ENCODE assay signal across 9 cellular contexts in the genomic region with DNA sequence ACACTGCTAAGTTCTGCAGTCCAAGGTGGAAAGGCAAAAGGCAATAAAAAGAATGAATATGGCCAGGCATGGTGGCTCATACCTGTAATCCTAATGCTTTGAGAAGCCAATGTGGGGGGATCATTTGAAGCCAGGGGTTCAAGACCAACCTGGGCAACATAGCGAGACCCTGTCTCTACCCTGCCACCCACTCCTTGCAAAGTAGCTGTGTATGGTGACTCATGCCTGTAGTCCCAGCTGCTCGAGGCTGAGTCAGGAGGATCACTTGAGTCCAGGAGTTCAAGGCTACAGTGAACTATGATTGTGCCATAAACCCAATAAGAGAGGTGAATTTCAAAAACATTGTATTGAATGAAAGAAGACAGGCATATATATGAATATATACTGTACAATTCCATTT. TPM values are rescaled to one million over a fixed set of nuclear protein-coding genes. Genes with fewer than 3 reads are reported as not detected.
DNase-seq lines count a peak whose midpoint lies in the region; ATAC-seq and TF ChIP-seq lines count a peak whose summit lies in the region.
"Had no signal": no experiment of that assay in that cellular context is flagged by ENCODE, and none has a peak within 500 bp of the region (broad histone marks: within the 10 kb centered on the region; RNA-seq: fewer than 3 reads in every experiment).

No MANE protein-coding gene starts in this region.

- H3K27ac ChIP-seq in DOHH2 (ENCODE audit: low read depth, low read length) (no peak overlapping the region), neural cell (ENCODE audit: low read length) (no peak overlapping the region), upper lobe of left lung (peak overlapping the region in 1 of 4 donors; percentile 14)

- no peaks in the 10 kb centered on the region for H3K9me2 ChIP-seq in DOHH2 (replicated peaks; ENCODE audit: control insufficient read depth, low read length)
- no peaks in the 10 kb centered on the region for H3K9me2 ChIP-seq in neural cell (ENCODE audit: insufficient read depth, low read length)

- H3K9me3 Mint-ChIP-seq in chondrocyte (ENCODE audit: low read depth): no peaks in the 10 kb centered on the region

- DNase-seq in OCI-M1 (lab: John Stamatoyannopoulos, UW) (peak; percentile 19), chondrocyte (ENCODE audit: low spot score) (no peak), hypothalamus (lab: John Stamatoyannopoulos, UW) (no peak), upper lobe of left lung (no peak)
- DNase-seq: pancreas had no signal

- TF ChIP-seq POLR2A in upper lobe of left lung (IDR thresholded peaks at IDR 0.05): no peak

- 46 to 72% methylated on average over 2 of the region's 2 CpGs for WGBS in upper lobe of left lung, 2 donors

- H3K4me1 ChIP-seq in DOHH2 (ENCODE audit: control insufficient read depth, low read length) (peaks cover 77% of the 10 kb centered on the region), upper lobe of left lung (peaks cover 63 to 73% (median 71%) of the 10 kb centered on the region in 4 donors)

- H3K79me2 ChIP-seq in DOHH2 (ENCODE audit: control insufficient read depth, low read length) (peaks cover 91% of the 10 kb centered on the region), neural cell (replicated peaks; ENCODE audit: insufficient read depth, low read length) (peaks cover 69% of the 10 kb centered on the region)

- no peak for TF ChIP-seq EP300 in neural cell (conservative IDR thresholded peaks at IDR 0.05; ENCODE audit: poor library complexity, severe bottlenecking)
- TF ChIP-seq EP300 in upper lobe of left lung (IDR thresholded peaks at IDR 0.05): no peak

- H3K36me3 Mint-ChIP-seq in chondrocyte (ENCODE audit: low read depth): peaks cover 1% of the 10 kb centered on the region

- H3K9me3 ChIP-seq in DOHH2 (ENCODE audit: control insufficient read depth, insufficient read depth, low read length) (no peaks in the 10 kb centered on the region), neural cell (ENCODE audit: low read length) (no peaks in the 10 kb centered on the region), upper lobe of left lung (no peaks in the 10 kb centered on the region)
- H3K9me3 ChIP-seq: pancreas had no signal

- H3K27ac Mint-ChIP-seq in chondrocyte (ENCODE audit: unreplicated experiment): peak overlapping the region; percentile 42

- H3F3A ChIP-seq in DOHH2 (ENCODE audit: control insufficient read depth, insufficient read depth) (peaks cover 7% of the 10 kb centered on the region; the same call in 1 of the 2 replicates), neural cell (ENCODE audit: insufficient read depth, low read length, poor library complexity, severe bottlenecking) (no peaks in the 10 kb centered on the region)

- H3K9ac ChIP-seq in neural cell (ENCODE audit: low read length): no peak overlapping the region

- TF ChIP-seq RAD21 in neural cell (conservative IDR thresholded peaks at IDR 0.05): no peak

- H3K4me3 ChIP-seq in DOHH2 (ENCODE audit: low read length): peak overlapping the region; percentile 33
- peak overlapping the region; percentile 23 for H3K4me3 ChIP-seq in neural cell (ENCODE audit: low read length)
- peak overlapping the region in 1 of 4 donors; percentile 85 for H3K4me3 ChIP-seq in upper lobe of left lung

- H4K20me1 ChIP-seq in DOHH2 (ENCODE audit: control insufficient read depth, insufficient read depth, low read depth, low read length) (peaks cover 43% of the 10 kb centered on the region), neural cell (ENCODE audit: insufficient read depth) (peaks cover 4% of the 10 kb centered on the region)

- H3K27me3 Mint-ChIP-seq in chondrocyte (ENCODE audit: low read depth): no peaks in the 10 kb centered on the region

- no peak for TF ChIP-seq CTCF in DOHH2 (IDR thresholded peaks at IDR 0.05; ENCODE audit: low read depth, low read length, poor library complexity, severe bottlenecking)
- TF ChIP-seq CTCF in chondrocyte (IDR thresholded peaks at IDR 0.05): no peak
- no peak for TF ChIP-seq CTCF in neural cell (IDR thresholded peaks at IDR 0.05; ENCODE audit: poor library complexity, severe bottlenecking)
- no peak for TF ChIP-seq CTCF in upper lobe of left lung (IDR thresholded peaks at IDR 0.05)

- H3K4me1 Mint-ChIP-seq in chondrocyte (ENCODE audit: low read depth): peaks cover 77% of the 10 kb centered on the region

- ATAC-seq in HG03520 (IDR thresholded peaks at IDR 0.05; ENCODE audit: unreplicated experiment) (no peak), HG02852 (IDR thresholded peaks at IDR 0.05; ENCODE audit: unreplicated experiment) (no peak), upper lobe of left lung (ENCODE audit: low FRiP score in 2 of 2) (no peak)
- ATAC-seq: pancreas had no signal

- H3K4me3 Mint-ChIP-seq in chondrocyte (ENCODE audit: unreplicated experiment): peak overlapping the region; percentile 46

- H2AFZ ChIP-seq in neural cell (ENCODE audit: low read depth, low read length): no peak overlapping the region

- peak overlapping the region; percentile 73 for H3K4me2 ChIP-seq in DOHH2 (ENCODE audit: low read length)
- H3K4me2 ChIP-seq in neural cell (ENCODE audit: low read length): no peak overlapping the region

- no peaks in the 10 kb centered on the region for H3K27me3 ChIP-seq in DOHH2 (ENCODE audit: control insufficient read depth, low read length)
- H3K27me3 ChIP-seq in neural cell (ENCODE audit: insufficient read depth, low read depth, low read length): no peaks in the 10 kb centered on the region
- H3K27me3 ChIP-seq in upper lobe of left lung: no peaks in the 10 kb centered on the region
- H3K27me3 ChIP-seq: pancreas had no signal

- peaks cover 32% of the 10 kb centered on the region for H3K36me3 ChIP-seq in DOHH2 (ENCODE audit: control insufficient read depth, low read length)
- H3K36me3 ChIP-seq in neural cell (ENCODE audit: insufficient read depth, low read length): no peaks in the 10 kb centered on the region
- peaks cover 0 to under 1% (median 0%) of the 10 kb centered on the region in 4 donors for H3K36me3 ChIP-seq in upper lobe of left lung
- H3K36me3 ChIP-seq: pancreas had no signal

TF ChIP-seq in neural cell, 6 proteins besides CTCF, POLR2A, EP300 and RAD21:
- TF ChIP-seq, protein P1, sequence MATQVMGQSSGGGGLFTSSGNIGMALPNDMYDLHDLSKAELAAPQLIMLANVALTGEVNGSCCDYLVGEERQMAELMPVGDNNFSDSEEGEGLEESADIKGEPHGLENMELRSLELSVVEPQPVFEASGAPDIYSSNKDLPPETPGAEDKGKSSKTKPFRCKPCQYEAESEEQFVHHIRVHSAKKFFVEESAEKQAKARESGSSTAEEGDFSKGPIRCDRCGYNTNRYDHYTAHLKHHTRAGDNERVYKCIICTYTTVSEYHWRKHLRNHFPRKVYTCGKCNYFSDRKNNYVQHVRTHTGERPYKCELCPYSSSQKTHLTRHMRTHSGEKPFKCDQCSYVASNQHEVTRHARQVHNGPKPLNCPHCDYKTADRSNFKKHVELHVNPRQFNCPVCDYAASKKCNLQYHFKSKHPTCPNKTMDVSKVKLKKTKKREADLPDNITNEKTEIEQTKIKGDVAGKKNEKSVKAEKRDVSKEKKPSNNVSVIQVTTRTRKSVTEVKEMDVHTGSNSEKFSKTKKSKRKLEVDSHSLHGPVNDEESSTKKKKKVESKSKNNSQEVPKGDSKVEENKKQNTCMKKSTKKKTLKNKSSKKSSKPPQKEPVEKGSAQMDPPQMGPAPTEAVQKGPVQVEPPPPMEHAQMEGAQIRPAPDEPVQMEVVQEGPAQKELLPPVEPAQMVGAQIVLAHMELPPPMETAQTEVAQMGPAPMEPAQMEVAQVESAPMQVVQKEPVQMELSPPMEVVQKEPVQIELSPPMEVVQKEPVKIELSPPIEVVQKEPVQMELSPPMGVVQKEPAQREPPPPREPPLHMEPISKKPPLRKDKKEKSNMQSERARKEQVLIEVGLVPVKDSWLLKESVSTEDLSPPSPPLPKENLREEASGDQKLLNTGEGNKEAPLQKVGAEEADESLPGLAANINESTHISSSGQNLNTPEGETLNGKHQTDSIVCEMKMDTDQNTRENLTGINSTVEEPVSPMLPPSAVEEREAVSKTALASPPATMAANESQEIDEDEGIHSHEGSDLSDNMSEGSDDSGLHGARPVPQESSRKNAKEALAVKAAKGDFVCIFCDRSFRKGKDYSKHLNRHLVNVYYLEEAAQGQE (IDR thresholded peaks at IDR 0.05; ENCODE audit: borderline replicate concordance): no peak
- no peak for TF ChIP-seq SMC3 (conservative IDR thresholded peaks at IDR 0.05; ENCODE audit: poor library complexity)
- TF ChIP-seq TAF1 (IDR thresholded peaks at IDR 0.05; ENCODE audit: low read depth): no peak
- TF ChIP-seq MXI1 (conservative IDR thresholded peaks at IDR 0.05; ENCODE audit: poor library complexity, severe bottlenecking): no peak
- no peak for TF ChIP-seq POLR2AphosphoS5 (IDR thresholded peaks at IDR 0.05)
- TF ChIP-seq EZH2 (IDR thresholded peaks at IDR 0.05; ENCODE audit: borderline replicate concordance, insufficient read depth, low read length, poor library complexity, severe bottlenecking): no peak
TF ChIP-seq in neural cell: peak in this region for 0.

RNA-seq across cellular contexts. Expression of a gene that starts 2.4 kb away (rescaled TPM):
- total RNA-seq in chondrocyte (241 to 327 TPM (median 323 TPM) in 3 replicates), upper lobe of left lung (100 to 1,000 TPM in 5 of 6 donors, 10 to 100 TPM in 1; 93.2 to 451 (median 361) TPM)
- polyA plus RNA-seq in neural cell: 384 and 409 TPM in 2 replicates
- polyA minus RNA-seq in neural cell: 167 and 182 TPM in 2 replicates

RNA-seq across cellular contexts. Expression of a gene that starts 16.8 kb away (rescaled TPM):
- total RNA-seq in chondrocyte (426 to 647 TPM (median 621 TPM) in 3 replicates), upper lobe of left lung (100 to 1,000 TPM; 184 to 702 (median 558) TPM)
- 57.9 and 62.7 TPM in 2 replicates for polyA plus RNA-seq in neural cell
- polyA minus RNA-seq in neural cell: 25.1 and 36.0 TPM in 2 replicates

RNA-seq across cellular contexts. Expression of a gene that starts 44.6 kb away (rescaled TPM):
- total RNA-seq in chondrocyte (1.2 to 1.5 TPM (median 1.5 TPM) in 3 replicates), upper lobe of left lung (10 to 100 TPM in 1 of 6 donors, 1 to 10 TPM in 4, under 1 TPM in 1; 0.76 to 11.2 (median 2.2) TPM)
- polyA plus RNA-seq in neural cell: 0.40 and 1.7 TPM in 2 replicates
- 1.9 and 2.0 TPM in 2 replicates for polyA minus RNA-seq in neural cell
